9 cellular contexts compared by ENCODE assay signal in genomic region chr1:199226163-199226562, GRCh38.
A peak's percentile ranks its signal among the peaks of the same experiment; 100 is the strongest.
DNase-seq lines count a peak whose midpoint lies in the region; ATAC-seq, FAIRE-seq and TF ChIP-seq lines count a peak whose summit lies in the region.
"Had no signal": no experiment of that assay in that cellular context is flagged by ENCODE, and none has a peak within 500 bp of the region (broad histone marks: within the 10 kb centered on the region; RNA-seq: fewer than 3 reads in every experiment).

No MANE protein-coding gene starts in this region.

- FAIRE-seq in keratinocyte (lab: Jason Lieb, UNC): no peak

- H3K4me3 Mint-ChIP-seq in T-helper 17 cell: peak overlapping the region; percentile 63

- H3K4me3 ChIP-seq in keratinocyte (ENCODE audit: control insufficient read depth in 2 of 3, extremely low read depth in 1 of 3, insufficient read depth in 2 of 3, low read depth in 1 of 3, low read length in 3 of 3): no peak overlapping the region
- H3K4me3 ChIP-seq in effector memory CD4-positive, alpha-beta T cell (ENCODE audit: insufficient read depth, low read depth, low read length, poor library complexity, severe bottlenecking): no peak overlapping the region
- no peak overlapping the region for H3K4me3 ChIP-seq in lower leg skin (ENCODE audit: low read depth, poor library complexity, severe bottlenecking)

- peak overlapping the region; percentile 39 for H3K4me2 ChIP-seq in keratinocyte (ENCODE audit: control insufficient read depth, extremely low read depth, insufficient read depth, low read depth, low read length)

- peak overlapping the region; percentile 78 for H2AFZ ChIP-seq in keratinocyte (ENCODE audit: control insufficient read depth, low read length)

- no peaks in the 10 kb centered on the region for H3K36me3 Mint-ChIP-seq in T-helper 17 cell (ENCODE audit: low read depth)

- no peaks in the 10 kb centered on the region for H3K9me3 ChIP-seq in T-helper 17 cell (ENCODE audit: control insufficient read depth, low read length, poor library complexity, severe bottlenecking)
- H3K9me3 ChIP-seq in keratinocyte (ENCODE audit: control insufficient read depth, low read depth, low read length): no peaks in the 10 kb centered on the region
- H3K9me3 ChIP-seq in effector memory CD4-positive, alpha-beta T cell (ENCODE audit: control insufficient read depth, low read length): no peaks in the 10 kb centered on the region

- H4K20me1 ChIP-seq in keratinocyte (ENCODE audit: control insufficient read depth, extremely low read depth, insufficient read depth, low read length): no peaks in the 10 kb centered on the region

- no peak for TF ChIP-seq POLR2A in lower leg skin (IDR thresholded peaks at IDR 0.05)

- H3K27me3 ChIP-seq in keratinocyte (ENCODE audit: control insufficient read depth, extremely low read depth, insufficient read depth, low read length): no peaks in the 10 kb centered on the region
- no peaks in the 10 kb centered on the region for H3K27me3 ChIP-seq in effector memory CD4-positive, alpha-beta T cell (replicated peaks; ENCODE audit: control insufficient read depth, insufficient read depth, low read length, poor library complexity, severe bottlenecking)

- H3K4me1 Mint-ChIP-seq in T-helper 17 cell: peaks cover 10% of the 10 kb centered on the region

- DNase-seq in GM04504 (ENCODE audit: low read depth) (peak; percentile 5), T-helper 17 cell (no peak), keratinocyte (ENCODE audit: low read depth, low spot score) (no peak), KG1 (lab: John Stamatoyannopoulos, UW) (no peak), NCI-H748 (lab: John Stamatoyannopoulos, UW; ENCODE audit: unreplicated experiment) (no peak), lower leg skin (ENCODE audit: low spot score in 2 of 2) (no peak)
- no peak for DNase-seq in effector memory CD4-positive, alpha-beta T cell
- DNase-seq: NCI-H748 treated with DMSO at 0.1 percent for 48 hours had no signal

- no peaks in the 10 kb centered on the region for H3K9me1 ChIP-seq in keratinocyte (ENCODE audit: control insufficient read depth, extremely low read depth, insufficient read depth, low read length)

- H3K4me1 ChIP-seq in keratinocyte (ENCODE audit: control insufficient read depth, extremely low read depth, insufficient read depth, low read length): peaks cover 12% of the 10 kb centered on the region
- peaks cover 5% of the 10 kb centered on the region for H3K4me1 ChIP-seq in effector memory CD4-positive, alpha-beta T cell (ENCODE audit: control insufficient read depth, insufficient read depth, low read length, poor library complexity, severe bottlenecking)

- H3K27ac ChIP-seq in keratinocyte (ENCODE audit: control insufficient read depth, insufficient read depth, low read length): peak overlapping the region; percentile 64
- no peak overlapping the region for H3K27ac ChIP-seq in effector memory CD4-positive, alpha-beta T cell (ENCODE audit: insufficient read depth, low read length, poor library complexity, severe bottlenecking)

- peak; percentile 71 for ATAC-seq in HG02588 (IDR thresholded peaks at IDR 0.05; ENCODE audit: unreplicated experiment)
- ATAC-seq in T-helper 17 cell: peak; percentile 98

- TF ChIP-seq CTCF in keratinocyte (optimal IDR thresholded peaks at IDR 0.05 in 1 of 3, IDR thresholded peaks at IDR 0.05 in 1 of 3, conservative IDR thresholded peaks at IDR 0.05 in 1 of 3; ENCODE audit: extremely low read depth in 1 of 3, insufficient read depth in 2 of 3, low read length in 3 of 3) (no peak), lower leg skin (IDR thresholded peaks at IDR 0.05) (no peak)

- H3K36me3 ChIP-seq in keratinocyte (ENCODE audit: control insufficient read depth in 2 of 2, extremely low read depth in 1 of 2, insufficient read depth in 2 of 2, low read length in 2 of 2): no peaks in the 10 kb centered on the region
- no peaks in the 10 kb centered on the region for H3K36me3 ChIP-seq in effector memory CD4-positive, alpha-beta T cell (ENCODE audit: control insufficient read depth, insufficient read depth, low read length)

- H3K9ac ChIP-seq in keratinocyte (ENCODE audit: control insufficient read depth, extremely low read depth, insufficient read depth, low read length): peak overlapping the region; percentile 31

- H3K27me3 Mint-ChIP-seq in T-helper 17 cell: no peaks in the 10 kb centered on the region

- peak overlapping the region; percentile 82 for H3K27ac Mint-ChIP-seq in T-helper 17 cell

- dilution Hi-C loops in keratinocyte (cut with MboI; ENCODE audit: extremely low pct_ligation_motif_present, low sequenced_read_pairs): no loop called here

- H3K79me2 ChIP-seq in keratinocyte (ENCODE audit: control insufficient read depth, insufficient read depth, low read length): no peaks in the 10 kb centered on the region

- WGBS in lower leg skin, 2 donors: 9 to 17% methylated on average over 2 of the region's 2 CpGs

- intact Hi-C loops in lower leg skin (cut with DNase I; ENCODE audit: low total_unique reads): no loop called here
